ENCODE assay signal across 11 cellular contexts in genomic region chr19:36851898-36852297, GRCh38. TPM values are rescaled to one million over a fixed set of nuclear protein-coding genes. Genes with fewer than 3 reads are reported as not detected.
DNase-seq lines count a peak whose midpoint lies in the region; ATAC-seq lines count a peak whose summit lies in the region.
"Had no signal": no experiment of that assay in that cellular context is flagged by ENCODE, and none has a peak within 500 bp of the region (broad histone marks: within the 10 kb centered on the region; RNA-seq: fewer than 3 reads in every experiment).

No MANE protein-coding gene starts in this region.

- H3K9me3 ChIP-seq in SJCRH30 (replicated peaks), result peaks cover 13% of the 10 kb centered on the region
- peaks cover 3 to 4% of the 10 kb centered on the region in 2 donors for H3K9me3 ChIP-seq in stomach smooth muscle (ENCODE audit: control insufficient read depth in 2 of 2, low read length in 2 of 2)

- H3K27me3 ChIP-seq in SJCRH30, result no peaks in the 10 kb centered on the region
- H3K27me3 ChIP-seq in stomach smooth muscle (ENCODE audit: control insufficient read depth in 1 of 2, insufficient read depth in 2 of 2, low read length in 2 of 2), result no peaks in the 10 kb centered on the region

- H3K27ac ChIP-seq in SJCRH30 (no peak overlapping the region), stomach smooth muscle (ENCODE audit: low read length) (no peak overlapping the region)

- peaks cover 19% of the 10 kb centered on the region for H3K4me1 Mint-ChIP-seq in activated naive CD4-positive, alpha-beta T cell treated with anti-CD3 and anti-CD28 coated beads, Interleukin-2, amount 50 U/mL, for 24 hours
- peaks cover 4% of the 10 kb centered on the region for H3K4me1 Mint-ChIP-seq in activated naive CD4-positive, alpha-beta T cell treated with anti-CD3 and anti-CD28 coated beads, Interleukin-2, amount 10 ng/mL, durations not matched to agents 7 days and 5 days

- no peak overlapping the region for H3K4me3 Mint-ChIP-seq in activated naive CD4-positive, alpha-beta T cell treated with anti-CD3 and anti-CD28 coated beads, Interleukin-2, amount 50 U/mL, for 24 hours
- no peak overlapping the region for H3K4me3 Mint-ChIP-seq in activated naive CD4-positive, alpha-beta T cell treated with anti-CD3 and anti-CD28 coated beads, Interleukin-2, amount 10 ng/mL, durations not matched to agents 7 days and 5 days
- H3K4me3 Mint-ChIP-seq: stimulated activated effector memory CD8-positive, alpha-beta T cell treated with anti-CD3 and anti-CD28 coated beads, Interleukin-12 subunit alpha, Interleukin-12 subunit beta, amount 100 ng/mL, for 72 hours had no signal

- H3K9ac ChIP-seq in stomach smooth muscle (ENCODE audit: low read length in 2 of 2), result peak overlapping the region; percentile 81 to 97

- peaks cover 23% of the 10 kb centered on the region for H3K9me3 Mint-ChIP-seq in activated naive CD4-positive, alpha-beta T cell treated with anti-CD3 and anti-CD28 coated beads, Interleukin-2, amount 50 U/mL, for 24 hours
- H3K9me3 Mint-ChIP-seq in activated naive CD4-positive, alpha-beta T cell treated with anti-CD3 and anti-CD28 coated beads, Interleukin-2, amount 10 ng/mL, durations not matched to agents 7 days and 5 days, result peaks cover 27% of the 10 kb centered on the region

- no peak for DNase-seq in activated naive CD4-positive, alpha-beta T cell treated with anti-CD3 and anti-CD28 coated beads, Interleukin-2, amount 10 ng/mL, durations not matched to agents 7 days and 5 days
- DNase-seq in SJCRH30, result no peak
- DNase-seq in germinal center (ENCODE audit: low spot score), result no peak
- no peak for DNase-seq in activated CD4-positive, alpha-beta T cell treated with anti-CD3 and anti-CD28 coated beads for 48 hours
- DNase-seq: ACHN, NCI-H2171 had no signal

- H3K36me3 ChIP-seq in SJCRH30 (peaks cover 17% of the 10 kb centered on the region), stomach smooth muscle (ENCODE audit: control insufficient read depth in 2 of 2, insufficient read depth in 2 of 2, low read length in 2 of 2) (peaks cover 2 to 13% of the 10 kb centered on the region in 2 donors)

- H3K27me3 Mint-ChIP-seq in activated naive CD4-positive, alpha-beta T cell treated with anti-CD3 and anti-CD28 coated beads, Interleukin-2, amount 50 U/mL, for 24 hours, result no peaks in the 10 kb centered on the region
- no peaks in the 10 kb centered on the region for H3K27me3 Mint-ChIP-seq in activated naive CD4-positive, alpha-beta T cell treated with anti-CD3 and anti-CD28 coated beads, Interleukin-2, amount 10 ng/mL, durations not matched to agents 7 days and 5 days

- no peak for ATAC-seq in GM21367 (IDR thresholded peaks at IDR 0.05; ENCODE audit: unreplicated experiment)
- ATAC-seq: stimulated activated effector memory CD8-positive, alpha-beta T cell treated with anti-CD3 and anti-CD28 coated beads, Interleukin-12 subunit alpha, Interleukin-12 subunit beta, amount 100 ng/mL, for 72 hours had no signal

- peak overlapping the region; percentile 78 for H3K4me3 ChIP-seq in SJCRH30
- peak overlapping the region; percentile 96 for H3K4me3 ChIP-seq in iPS-11a (ENCODE audit: low read depth, low read length)
- H3K4me3 ChIP-seq in stomach smooth muscle (ENCODE audit: low read length in 2 of 2), result peak overlapping the region; percentile 100

- H3K36me3 Mint-ChIP-seq in activated naive CD4-positive, alpha-beta T cell treated with anti-CD3 and anti-CD28 coated beads, Interleukin-2, amount 50 U/mL, for 24 hours, result peaks cover 32% of the 10 kb centered on the region
- peaks cover 48% of the 10 kb centered on the region for H3K36me3 Mint-ChIP-seq in activated naive CD4-positive, alpha-beta T cell treated with anti-CD3 and anti-CD28 coated beads, Interleukin-2, amount 10 ng/mL, durations not matched to agents 7 days and 5 days

- no peaks in the 10 kb centered on the region for H3K4me1 ChIP-seq in SJCRH30
- peaks cover 10% of the 10 kb centered on the region for H3K4me1 ChIP-seq in stomach smooth muscle (ENCODE audit: control insufficient read depth, insufficient read depth, low read length)

- CTCF ChIA-PET in activated naive CD4-positive, alpha-beta T cell treated with anti-CD3 and anti-CD28 coated beads, Interleukin-2, amount 10 ng/mL, durations not matched to agents 7 days and 5 days (lab: Charles Lee), result no interaction called here

- H3K27ac Mint-ChIP-seq in activated naive CD4-positive, alpha-beta T cell treated with anti-CD3 and anti-CD28 coated beads, Interleukin-2, amount 50 U/mL, for 24 hours, result peak overlapping the region; percentile 46
- no peak overlapping the region for H3K27ac Mint-ChIP-seq in activated naive CD4-positive, alpha-beta T cell treated with anti-CD3 and anti-CD28 coated beads, Interleukin-2, amount 10 ng/mL, durations not matched to agents 7 days and 5 days
- H3K27ac Mint-ChIP-seq: stimulated activated effector memory CD8-positive, alpha-beta T cell treated with anti-CD3 and anti-CD28 coated beads, Interleukin-12 subunit alpha, Interleukin-12 subunit beta, amount 100 ng/mL, for 72 hours had no signal

RNA-seq across cellular contexts. Expression of gene ZNF345, which starts 1.2 kb away (rescaled TPM):
- 7.2 and 8.1 TPM in 2 replicates for total RNA-seq in SJCRH30 (2014; rRNA removed; shearing (Covaris generic))

RNA-seq across cellular contexts. Expression of gene ZNF790, which starts 13.7 kb away (rescaled TPM):
- 6.0 and 6.3 TPM in 2 replicates for total RNA-seq in SJCRH30 (2014; rRNA removed; shearing (Covaris generic))
